Comparison of ENCODE assay signal across 1 cellular context in genomic region chr18:49778826-49779465, GRCh38.
TF ChIP-seq lines count a peak whose summit lies in the region.

No MANE protein-coding gene starts in this region.

TF ChIP-seq in H1, 55 proteins besides CTCF, POLR2A, EP300 and RAD21:
- TF ChIP-seq KDM5A (IDR thresholded peaks at IDR 0.05; ENCODE audit: low read length), result no peak
- TF ChIP-seq YY1 (IDR thresholded peaks at IDR 0.05; ENCODE audit: low read depth, low read length), result 0 out of 2 replicates have a peak, but pooled peaks have one; percentile 23
